1 cellular context compared by ENCODE assay signal in the genomic region with DNA sequence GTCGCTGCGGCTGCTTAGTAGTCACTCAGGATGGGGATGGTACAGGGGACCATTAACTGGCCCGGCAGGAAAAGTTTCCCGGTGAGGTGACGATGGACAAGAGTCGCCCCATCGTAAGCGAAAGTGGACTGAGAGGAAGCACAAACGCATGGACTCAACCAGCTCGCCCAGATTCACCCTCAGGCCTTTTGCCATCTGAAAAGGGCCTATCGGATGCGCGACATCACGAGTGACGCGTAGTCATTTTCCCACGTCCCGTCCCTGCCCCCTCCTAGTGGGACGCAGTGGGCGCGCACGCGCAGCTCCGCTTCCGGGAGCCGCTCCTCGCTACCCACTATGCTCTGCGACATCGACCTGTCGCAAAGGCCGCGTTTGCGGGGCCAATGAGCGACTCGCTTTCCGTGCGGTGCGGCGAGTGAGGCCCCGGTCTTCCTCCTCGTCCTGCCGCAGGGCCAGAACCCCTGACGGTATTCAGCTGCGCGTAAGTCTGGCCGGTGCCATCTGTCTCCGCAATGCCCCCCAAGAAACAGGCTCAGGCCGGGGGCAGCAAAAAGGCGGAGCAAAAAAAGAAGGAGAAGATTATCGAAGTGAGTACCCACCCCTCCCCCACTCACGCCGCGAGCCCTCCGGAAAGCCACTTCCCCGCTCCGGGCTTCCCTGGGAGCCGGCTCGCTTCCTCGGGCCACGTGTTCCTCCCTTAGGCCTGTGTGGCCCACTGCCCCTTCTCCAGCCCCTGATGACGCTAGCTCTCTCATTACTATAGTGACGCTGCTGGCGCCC.
TF ChIP-seq lines count a peak whose summit lies in the region.

TSS of gene ZC3H15 (plus strand) at position 390 of the 780 bp plus-strand sequence. CDS start at position 513, 123 bp downstream.

TF ChIP-seq in K562, 482 proteins besides CTCF, POLR2A, EP300 and RAD21 (continued from another document and continues in another):
- TF ChIP-seq HNRNPLL (IDR thresholded peaks at IDR 0.05; ENCODE audit: low read depth, low read length, poor library complexity, severe bottlenecking): peak; percentile 80
- TF ChIP-seq RBFOX2 (IDR thresholded peaks at IDR 0.05; ENCODE audit: low read depth, low read length): peak; percentile 100
- TF ChIP-seq SNRNP70 (optimal IDR thresholded peaks at IDR 0.05; ENCODE audit: low read depth, low read length): no peak
- peak; percentile 82 for TF ChIP-seq CHD1 (IDR thresholded peaks at IDR 0.05; ENCODE audit: low read length)
- TF ChIP-seq HOMEZ (CRISPR knock-in tag; IDR thresholded peaks at IDR 0.05): no peak
- no peak for TF ChIP-seq ZBTB33 (CRISPR knock-in tag; IDR thresholded peaks at IDR 0.05)
- TF ChIP-seq RBM39 (optimal IDR thresholded peaks at IDR 0.05; ENCODE audit: low read depth, low read length): no peak
- TF ChIP-seq FOXA3 (CRISPR knock-in tag; conservative IDR thresholded peaks at IDR 0.05 in 1 of 2, IDR thresholded peaks at IDR 0.05 in 1 of 2): no peak
- TF ChIP-seq ZNF24 (IDR thresholded peaks at IDR 0.05): no peak
- TF ChIP-seq EP400 (IDR thresholded peaks at IDR 0.05): peak; percentile 99
- TF ChIP-seq, protein P1, sequence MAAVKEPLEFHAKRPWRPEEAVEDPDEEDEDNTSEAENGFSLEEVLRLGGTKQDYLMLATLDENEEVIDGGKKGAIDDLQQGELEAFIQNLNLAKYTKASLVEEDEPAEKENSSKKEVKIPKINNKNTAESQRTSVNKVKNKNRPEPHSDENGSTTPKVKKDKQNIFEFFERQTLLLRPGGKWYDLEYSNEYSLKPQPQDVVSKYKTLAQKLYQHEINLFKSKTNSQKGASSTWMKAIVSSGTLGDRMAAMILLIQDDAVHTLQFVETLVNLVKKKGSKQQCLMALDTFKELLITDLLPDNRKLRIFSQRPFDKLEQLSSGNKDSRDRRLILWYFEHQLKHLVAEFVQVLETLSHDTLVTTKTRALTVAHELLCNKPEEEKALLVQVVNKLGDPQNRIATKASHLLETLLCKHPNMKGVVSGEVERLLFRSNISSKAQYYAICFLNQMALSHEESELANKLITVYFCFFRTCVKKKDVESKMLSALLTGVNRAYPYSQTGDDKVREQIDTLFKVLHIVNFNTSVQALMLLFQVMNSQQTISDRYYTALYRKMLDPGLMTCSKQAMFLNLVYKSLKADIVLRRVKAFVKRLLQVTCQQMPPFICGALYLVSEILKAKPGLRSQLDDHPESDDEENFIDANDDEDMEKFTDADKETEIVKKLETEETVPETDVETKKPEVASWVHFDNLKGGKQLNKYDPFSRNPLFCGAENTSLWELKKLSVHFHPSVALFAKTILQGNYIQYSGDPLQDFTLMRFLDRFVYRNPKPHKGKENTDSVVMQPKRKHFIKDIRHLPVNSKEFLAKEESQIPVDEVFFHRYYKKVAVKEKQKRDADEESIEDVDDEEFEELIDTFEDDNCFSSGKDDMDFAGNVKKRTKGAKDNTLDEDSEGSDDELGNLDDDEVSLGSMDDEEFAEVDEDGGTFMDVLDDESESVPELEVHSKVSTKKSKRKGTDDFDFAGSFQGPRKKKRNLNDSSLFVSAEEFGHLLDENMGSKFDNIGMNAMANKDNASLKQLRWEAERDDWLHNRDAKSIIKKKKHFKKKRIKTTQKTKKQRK (IDR thresholded peaks at IDR 0.05; ENCODE audit: borderline replicate concordance, low read depth, low read length): no peak
- TF ChIP-seq ELF1 (tag; IDR thresholded peaks at IDR 0.05): peak; percentile 92
- TF ChIP-seq SMARCC2 (IDR thresholded peaks at IDR 0.05; ENCODE audit: low read depth): no peak
- no peak for TF ChIP-seq ZNF41 (CRISPR knock-in tag; conservative IDR thresholded peaks at IDR 0.05)
- no peak for TF ChIP-seq STAT5B (CRISPR knock-in tag; IDR thresholded peaks at IDR 0.05)
- no peak for TF ChIP-seq RERE (CRISPR knock-in tag; IDR thresholded peaks at IDR 0.05; ENCODE audit: borderline replicate concordance)
- TF ChIP-seq HDAC3 (IDR thresholded peaks at IDR 0.05; ENCODE audit: borderline replicate concordance, partially characterized antibody): no peak
- no peak for TF ChIP-seq RUNX1 (IDR thresholded peaks at IDR 0.05; ENCODE audit: low read depth)
- TF ChIP-seq NFXL1 (CRISPR knock-in tag; IDR thresholded peaks at IDR 0.05): 0 out of 2 replicates have a peak, but pooled peaks have one; percentile 60
- TF ChIP-seq CCNT2 (IDR thresholded peaks at IDR 0.05; ENCODE audit: borderline replicate concordance, extremely low read depth, insufficient read length, low read depth, low read length): peak; percentile 84
- no peak for TF ChIP-seq BMI1 (IDR thresholded peaks at IDR 0.05; ENCODE audit: low read length)
- no peak for TF ChIP-seq BRD9 (IDR thresholded peaks at IDR 0.05; ENCODE audit: low read depth, partially characterized antibody)
- TF ChIP-seq GTF3C2 (IDR thresholded peaks at IDR 0.05; ENCODE audit: borderline replicate concordance, extremely low read depth, insufficient read length): no peak
- TF ChIP-seq DNMT1 (IDR thresholded peaks at IDR 0.05): no peak
- TF ChIP-seq PURB (CRISPR knock-in tag; IDR thresholded peaks at IDR 0.05; ENCODE audit: low read depth): no peak
- TF ChIP-seq U2AF1 (optimal IDR thresholded peaks at IDR 0.05; ENCODE audit: low read depth, low read length): no peak
- no peak for TF ChIP-seq HIVEP1 (CRISPR knock-in tag; IDR thresholded peaks at IDR 0.05)
- TF ChIP-seq, protein P2, sequence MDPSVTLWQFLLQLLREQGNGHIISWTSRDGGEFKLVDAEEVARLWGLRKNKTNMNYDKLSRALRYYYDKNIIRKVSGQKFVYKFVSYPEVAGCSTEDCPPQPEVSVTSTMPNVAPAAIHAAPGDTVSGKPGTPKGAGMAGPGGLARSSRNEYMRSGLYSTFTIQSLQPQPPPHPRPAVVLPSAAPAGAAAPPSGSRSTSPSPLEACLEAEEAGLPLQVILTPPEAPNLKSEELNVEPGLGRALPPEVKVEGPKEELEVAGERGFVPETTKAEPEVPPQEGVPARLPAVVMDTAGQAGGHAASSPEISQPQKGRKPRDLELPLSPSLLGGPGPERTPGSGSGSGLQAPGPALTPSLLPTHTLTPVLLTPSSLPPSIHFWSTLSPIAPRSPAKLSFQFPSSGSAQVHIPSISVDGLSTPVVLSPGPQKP (CRISPR knock-in tag; IDR thresholded peaks at IDR 0.05): no peak
- no peak for TF ChIP-seq ZBTB9 (CRISPR knock-in tag; IDR thresholded peaks at IDR 0.05)
- peak; percentile 88; the same call in 1 of the 2 replicates for TF ChIP-seq ETV1 (tag; conservative IDR thresholded peaks at IDR 0.05; ENCODE audit: low read depth)
